In the genomic region with DNA sequence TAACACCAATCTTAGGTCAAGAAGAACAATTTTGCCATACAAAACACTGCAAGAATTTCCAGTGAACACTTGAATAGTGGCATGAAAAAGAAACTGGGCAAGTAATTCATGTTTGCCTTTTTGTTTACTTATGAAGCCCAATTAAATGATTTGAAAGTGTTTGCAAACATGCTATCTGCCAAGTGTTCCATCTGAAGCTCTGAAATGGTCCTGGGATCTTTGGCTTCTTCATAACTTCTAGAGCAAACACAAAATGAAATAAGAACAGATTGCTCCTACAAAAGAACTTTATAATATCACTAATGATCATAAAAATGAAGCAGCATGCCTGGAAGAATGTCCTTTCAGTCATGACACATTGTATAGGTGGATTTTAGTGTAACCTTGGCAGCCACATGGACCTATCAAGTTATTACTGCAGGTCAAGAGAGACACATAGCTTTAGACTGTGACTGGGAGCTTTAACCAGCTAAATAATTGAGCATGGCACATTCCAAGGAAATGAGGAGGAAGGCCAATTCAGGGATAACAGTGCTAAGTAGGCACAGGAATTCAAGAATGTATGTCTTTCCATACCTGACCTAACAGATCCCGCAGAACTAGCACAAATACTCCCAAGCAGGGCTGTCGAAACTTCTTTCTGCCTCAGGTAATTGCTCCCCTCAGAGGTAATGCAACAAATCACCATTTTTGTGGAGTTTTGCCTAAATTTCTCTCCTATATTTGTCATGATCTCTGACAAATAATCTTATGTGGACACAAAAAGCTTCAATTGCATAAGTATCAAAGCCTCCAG, we compare ENCODE assay signal across 19 cellular contexts.
"Had no signal": no experiment of that assay in that cellular context is flagged by ENCODE, and none has a peak within 500 bp of the region (broad histone marks: within the 10 kb centered on the region; RNA-seq: fewer than 3 reads in every experiment).

No MANE protein-coding gene starts in this region.

- H3K4me1 Mint-ChIP-seq: activated T-helper 17 cell treated with anti-CD3 and anti-CD28 coated beads, Interleukin-2, amount 50 U/mL, for 72 hours; central memory CD8-positive, alpha-beta T cell had no signal

- H3K4me3 Mint-ChIP-seq: activated naive CD4-positive, alpha-beta T cell treated with anti-CD3 and anti-CD28 coated beads for 36 hours; activated T-helper 17 cell treated with anti-CD3 and anti-CD28 coated beads, Interleukin-2, amount 50 U/mL, for 72 hours; central memory CD8-positive, alpha-beta T cell; dendritic cell treated with granulocyte-macrophage colony-stimulating factor and Interleukin-4, amounts not matched to agents 40 ng/mL and 50 ng/mL, for 4 days; natural killer cell; T-helper 1 cell treated with Interleukin-12 subunit alpha and Interleukin-12 subunit beta and Interleukin-4 antibody, amounts not matched to agents 30 μg/mL and 1 μg/mL, for 36 hours had no signal

- H3K27me3 Mint-ChIP-seq: activated T-helper 17 cell treated with anti-CD3 and anti-CD28 coated beads, Interleukin-2, amount 50 U/mL, for 72 hours; dendritic cell treated with granulocyte-macrophage colony-stimulating factor and Interleukin-4, amounts not matched to agents 40 ng/mL and 50 ng/mL, for 4 days had no signal

- H3K4me3 ChIP-seq: adrenal gland, body of pancreas, mucosa of descending colon, psoas muscle, transverse colon had no signal

- H3K27ac ChIP-seq: adrenal gland, body of pancreas, psoas muscle, transverse colon had no signal

- H3K36me3 ChIP-seq: transverse colon had no signal

- H3K9me3 Mint-ChIP-seq: activated naive CD4-positive, alpha-beta T cell treated with anti-CD3 and anti-CD28 coated beads for 36 hours; activated T-helper 17 cell treated with anti-CD3 and anti-CD28 coated beads, Interleukin-2, amount 50 U/mL, for 72 hours; central memory CD8-positive, alpha-beta T cell; dendritic cell treated with granulocyte-macrophage colony-stimulating factor and Interleukin-4, amounts not matched to agents 40 ng/mL and 50 ng/mL, for 4 days; natural killer cell; T-helper 1 cell treated with Interleukin-12 subunit alpha and Interleukin-12 subunit beta and Interleukin-4 antibody, amounts not matched to agents 30 μg/mL and 1 μg/mL, for 36 hours had no signal

- H3K27me3 ChIP-seq: adrenal gland, body of pancreas, transverse colon had no signal

- H3K27ac Mint-ChIP-seq: activated naive CD4-positive, alpha-beta T cell treated with anti-CD3 and anti-CD28 coated beads for 36 hours; activated T-helper 17 cell treated with anti-CD3 and anti-CD28 coated beads, Interleukin-2, amount 50 U/mL, for 72 hours; dendritic cell treated with granulocyte-macrophage colony-stimulating factor and Interleukin-4, amounts not matched to agents 40 ng/mL and 50 ng/mL, for 4 days; natural killer cell; T-helper 1 cell treated with Interleukin-12 subunit alpha and Interleukin-12 subunit beta and Interleukin-4 antibody, amounts not matched to agents 30 μg/mL and 1 μg/mL, for 36 hours had no signal

- H3K4me1 ChIP-seq: adrenal gland, body of pancreas, psoas muscle, transverse colon had no signal

- DNase-seq: activated CD4-positive, alpha-beta T cell treated with anti-CD3 and anti-CD28 coated beads, Interleukin-2, amount 50 U/mL, for 1 hour; activated naive CD4-positive, alpha-beta T cell treated with anti-CD3 and anti-CD28 coated beads for 36 hours; activated T-cell treated with anti-CD3 and anti-CD28 coated beads for 4 hours; adrenal gland; body of pancreas; erythroblast; left cardiac atrium; mucosa of descending colon; natural killer cell; psoas muscle; stimulated activated CD4-positive, alpha-beta T cell treated with anti-CD3 and anti-CD28 coated beads, Interleukin-2, amount 100 ng/mL, for 24 hours; stimulated activated naive CD4-positive, alpha-beta T cell; substantia nigra; transverse colon had no signal

- H3K36me3 Mint-ChIP-seq: natural killer cell had no signal

- H3K9me3 ChIP-seq: adrenal gland, body of pancreas, mucosa of descending colon, psoas muscle, transverse colon had no signal

- ATAC-seq: activated T-helper 17 cell treated with anti-CD3 and anti-CD28 coated beads, Interleukin-2, amount 50 U/mL, for 72 hours; body of pancreas; left cardiac atrium; mucosa of descending colon; natural killer cell; psoas muscle; sciatic nerve had no signal
